ENCODE assay signal across 9 cellular contexts in genomic region chr16:59210955-59211541, GRCh38.
A peak's percentile ranks its signal among the peaks of the same experiment; 100 is the strongest.
DNase-seq lines count a peak whose midpoint lies in the region; ATAC-seq, FAIRE-seq and TF ChIP-seq lines count a peak whose summit lies in the region.
"Had no signal": no experiment of that assay in that cellular context is flagged by ENCODE, and none has a peak within 500 bp of the region (broad histone marks: within the 10 kb centered on the region; RNA-seq: fewer than 3 reads in every experiment).

No MANE protein-coding gene starts in this region.

- H3K36me3 Mint-ChIP-seq in CD4-positive, alpha-beta T cell (ENCODE audit: low read depth) = no peaks in the 10 kb centered on the region

- ATAC-seq in CD4-positive, alpha-beta T cell (ENCODE audit: poor library complexity) = no peak
- ATAC-seq in HG03354 (IDR thresholded peaks at IDR 0.05; ENCODE audit: poor library complexity, severe bottlenecking, unreplicated experiment) = no peak
- no peak for ATAC-seq in HG02642 (IDR thresholded peaks at IDR 0.05; ENCODE audit: poor library complexity, unreplicated experiment)

- no peaks in the 10 kb centered on the region for H3K4me1 Mint-ChIP-seq in CD4-positive, alpha-beta T cell (ENCODE audit: low read depth)

- H3K27ac Mint-ChIP-seq in CD4-positive, alpha-beta T cell = no peak overlapping the region

- H3K4me3 Mint-ChIP-seq in CD4-positive, alpha-beta T cell = no peak overlapping the region

- TF ChIP-seq CTCF in CD4-positive, alpha-beta T cell (IDR thresholded peaks at IDR 0.05) = no peak

- intact Hi-C loops in CD4-positive, alpha-beta T cell (cut with DNase I, micrococcal nuclease) = no loop called here

- no peaks in the 10 kb centered on the region for H3K27me3 Mint-ChIP-seq in CD4-positive, alpha-beta T cell

- POLR2A ChIA-PET in CD4-positive, alpha-beta T cell (lab: Charles Lee) = no interaction called here

- H3K9me3 ChIP-seq in CD4-positive, alpha-beta T cell (ENCODE audit: control insufficient read depth, low read length) = no peaks in the 10 kb centered on the region

- no peak for FAIRE-seq in urothelium cell line (lab: Jason Lieb, UNC)

- peak; percentile 85 for DNase-seq in NCI-H460 (ENCODE audit: extremely low read depth, low read depth)
- DNase-seq in fibroblast of gingiva (ENCODE audit: low read depth) = peak; percentile 50
- peak; percentile 5 to 71 for DNase-seq in lung microvascular endothelial cell (ENCODE audit: low read depth in 2 of 2)
- peak; percentile 45 for DNase-seq in urothelium cell line (ENCODE audit: low spot score)
- no peak for DNase-seq in CD4-positive, alpha-beta T cell
- DNase-seq: NCI-H2081 treated with DMSO at 0.1 percent for 48 hours, occipital lobe had no signal

- CTCF ChIA-PET in CD4-positive, alpha-beta T cell (lab: Charles Lee) = no interaction called here

- H3K27me3 ChIP-seq in CD4-positive, alpha-beta T cell (ENCODE audit: control insufficient read depth, insufficient read depth, low read length) = no peaks in the 10 kb centered on the region

- peaks cover 4% of the 10 kb centered on the region for H3K9me3 Mint-ChIP-seq in CD4-positive, alpha-beta T cell

- H3K27ac ChIP-seq in CD4-positive, alpha-beta T cell (ENCODE audit: low read depth, low read length) = no peak overlapping the region

Comparison
In these comparisons a context has a peak if more than half of its experiments do, and no peak if none do; other contexts are left out.
1. DNase-seq: peak in NCI-H460 (single experiment), fibroblast of gingiva (single experiment), lung microvascular endothelial cell (2 of 2) and urothelium cell line (single experiment); none in CD4-positive, alpha-beta T cell (0 of 10).